ENCODE assay signal across 9 cellular contexts in genomic region chr9:136821333-136822031, GRCh38. TPM values are rescaled to one million over a fixed set of nuclear protein-coding genes. Genes with fewer than 3 reads are reported as not detected.
DNase-seq lines count a peak whose midpoint lies in the region; ATAC-seq and TF ChIP-seq lines count a peak whose summit lies in the region.
"Had no signal": no experiment of that assay in that cellular context is flagged by ENCODE, and none has a peak within 500 bp of the region (broad histone marks: within the 10 kb centered on the region; RNA-seq: fewer than 3 reads in every experiment).

No MANE protein-coding gene starts in this region.

- H3K9me3 ChIP-seq in IMR-90 (ENCODE audit: control insufficient read depth, insufficient read depth, low read length) = no peaks in the 10 kb centered on the region
- H3K9me3 ChIP-seq in esophagus muscularis mucosa = no peaks in the 10 kb centered on the region
- no peaks in the 10 kb centered on the region for H3K9me3 ChIP-seq in sigmoid colon

- H4K20me1 ChIP-seq in IMR-90 (ENCODE audit: insufficient read depth, low read length) = peaks cover 16% of the 10 kb centered on the region

- dilution Hi-C loops in IMR-90 (cut with HindIII; ENCODE audit: low sequenced_read_pairs, unreplicated experiment) = no loop called here

- no peak overlapping the region for H3K14ac ChIP-seq in IMR-90 (replicated peaks; ENCODE audit: low read depth, low read length)

- H3K9me1 ChIP-seq in IMR-90 (ENCODE audit: insufficient read depth, low read length) = no peaks in the 10 kb centered on the region

- H3K79me1 ChIP-seq in IMR-90 (ENCODE audit: low read depth in 1 of 2, low read length in 2 of 2) = peaks cover 11 to 25% of the 10 kb centered on the region in 2 experiments

- POLR2A ChIA-PET in IMR-90 (lab: Charles Lee; ENCODE audit: unreplicated experiment) = interaction anchor here (0.6 kb wide), 1 partner anchor 469 kb away, joined by 3 read pairs; no protein-coding TSS in a partner anchor

- DNase-seq in IMR-90 (no peak), esophagus muscularis mucosa (ENCODE audit: extremely low spot score) (no peak), left kidney (ENCODE audit: low read depth, low spot score) (peak; percentile 78), sigmoid colon (no peak), LoVo (ENCODE audit: low spot score) (no peak), KBM-7 (no peak)
- DNase-seq: NCI-H2171 treated with DMSO at 0.1 percent for 48 hours had no signal

- 0 out of 2 replicates have a peak overlapping the region, but pooled peaks have one; percentile 14 for H3K9ac ChIP-seq in IMR-90 (ENCODE audit: low read depth, low read length)

- H4K91ac ChIP-seq in IMR-90 (ENCODE audit: insufficient read depth, low read depth, low read length) = no peak overlapping the region

- no peak overlapping the region for H2BK120ac ChIP-seq in IMR-90 (ENCODE audit: low read depth, low read length)

- no peak for TF ChIP-seq RAD21 in IMR-90 (IDR thresholded peaks at IDR 0.05; ENCODE audit: low read length)

- no peak overlapping the region for H3K4ac ChIP-seq in IMR-90 (ENCODE audit: low read depth, low read length)

- TF ChIP-seq EP300 in esophagus muscularis mucosa (IDR thresholded peaks at IDR 0.05) (no peak), sigmoid colon (IDR thresholded peaks at IDR 0.05) (no peak)

- peak overlapping the region; percentile 79 for H2AFZ ChIP-seq in IMR-90 (replicated peaks; ENCODE audit: low read length, poor library complexity)

- H3K4me1 ChIP-seq in IMR-90 (ENCODE audit: control insufficient read depth, insufficient read depth, low read length) (peaks cover 3% of the 10 kb centered on the region; the same call in 1 of the 2 replicates), esophagus muscularis mucosa (peaks cover 10 to 20% (median 18%) of the 10 kb centered on the region in 4 donors), sigmoid colon (peaks cover 0 to 19% (median 17%) of the 10 kb centered on the region in 4 donors)

- H3K27ac ChIP-seq in IMR-90 (ENCODE audit: insufficient read depth, low read length) (no peak overlapping the region), esophagus muscularis mucosa (replicated peaks in 1 of 4) (peak overlapping the region in 2 of 4 donors; percentile 39 to 53), sigmoid colon (peak overlapping the region in 2 of 4 donors; percentile 23 to 34)

- TF ChIP-seq POLR2A in IMR-90 (IDR thresholded peaks at IDR 0.05; ENCODE audit: low read depth, low read length) = no peak
- no peak for TF ChIP-seq POLR2A in esophagus muscularis mucosa (IDR thresholded peaks at IDR 0.05; ENCODE audit: low read depth)
- no peak for TF ChIP-seq POLR2A in sigmoid colon (IDR thresholded peaks at IDR 0.05)

- H2AK9ac ChIP-seq in IMR-90 (replicated peaks; ENCODE audit: low read depth, low read length, poor library complexity) = peak overlapping the region; percentile 42

- H2BK15ac ChIP-seq in IMR-90 (ENCODE audit: low read depth, low read length) = no peak overlapping the region

- H3K56ac ChIP-seq in IMR-90 (ENCODE audit: extremely low read depth, insufficient read depth, low read length) = no peak overlapping the region

- H3K4me3 ChIP-seq in IMR-90 (ENCODE audit: insufficient read depth, low read depth, low read length) = no peak overlapping the region
- peak overlapping the region; percentile 48 to 56 (median 51) for H3K4me3 ChIP-seq in esophagus muscularis mucosa
- H3K4me3 ChIP-seq in sigmoid colon = peak overlapping the region in 3 of 4 donors; percentile 46 to 48 (median 46)

- no peak overlapping the region for H3K23ac ChIP-seq in IMR-90 (ENCODE audit: low read depth, low read length)

- intact Hi-C loops in IMR-90 (cut with micrococcal nuclease) = no loop called here
- intact Hi-C loops in esophagus muscularis mucosa (cut with DNase I) = no loop called here
- intact Hi-C loops in sigmoid colon (cut with DNase I) = no loop called here

- no TSS peak for BruUV-seq in IMR-90 (replicated peaks; lab: Mats Ljungman, UMichigan)

- no peak overlapping the region for H2AK5ac ChIP-seq in IMR-90 (ENCODE audit: low read depth, low read length)

- no peak overlapping the region for H2BK20ac ChIP-seq in IMR-90 (ENCODE audit: low read depth, low read length)

- peak; percentile 71 for ATAC-seq in IMR-90 (ENCODE audit: low read depth)
- no peak for ATAC-seq in GM21576 (IDR thresholded peaks at IDR 0.05; ENCODE audit: unreplicated experiment)
- ATAC-seq in HG02763 (IDR thresholded peaks at IDR 0.05; ENCODE audit: unreplicated experiment) = no peak

- H2BK5ac ChIP-seq in IMR-90 (ENCODE audit: low read depth, low read length, poor library complexity, severe bottlenecking) = no peak overlapping the region

- in situ Hi-C loops in IMR-90 (cut with MboI; ENCODE audit: low sequenced_read_pairs) = no loop called here
- in situ Hi-C loops in KBM-7 (cut with MboI; ENCODE audit: low pct_unique_long_range_greater_than_20kb, low sequenced_read_pairs) = no loop called here

- H3K18ac ChIP-seq in IMR-90 (ENCODE audit: low read depth, low read length) = no peak overlapping the region

- peaks cover 22% of the 10 kb centered on the region for H3K36me3 ChIP-seq in IMR-90 (ENCODE audit: control insufficient read depth, insufficient read depth, low read length)
- peaks cover 25 to 40% (median 39%) of the 10 kb centered on the region in 4 donors for H3K36me3 ChIP-seq in esophagus muscularis mucosa
- peaks cover 0 to 38% (median 21%) of the 10 kb centered on the region in 4 donors for H3K36me3 ChIP-seq in sigmoid colon

- peak overlapping the region; percentile 17; the same call in 1 of the 2 replicates for H4K5ac ChIP-seq in IMR-90 (ENCODE audit: low read depth, low read length)

- no peak overlapping the region for H3K4me2 ChIP-seq in IMR-90 (ENCODE audit: low read depth, low read length)

- CTCF ChIA-PET in IMR-90 (lab: Yijun Ruan, JAX) = no interaction called here

- TF ChIP-seq CTCF in IMR-90 (conservative IDR thresholded peaks at IDR 0.05; ENCODE audit: low read depth, low read length) (no peak), esophagus muscularis mucosa (IDR thresholded peaks at IDR 0.05) (no peak), sigmoid colon (IDR thresholded peaks at IDR 0.05) (no peak)

- 56% methylated on average over 29 of the region's 81 CpGs; no CpG with 5 or more reads in 1 of the 2 experiments for WGBS in IMR-90 (ENCODE audit: extremely low coverage in 2 of 2, insufficient read length in 1 of 2), 2 experiments
- 52% methylated on average over 25 of the region's 81 CpGs for WGBS in esophagus muscularis mucosa
- 59 to 85% methylated on average over 81 of the region's 81 CpGs for WGBS in sigmoid colon, 2 donors

- H4K8ac ChIP-seq in IMR-90 (ENCODE audit: low read depth in 2 of 2, low read length in 2 of 2) = no peak overlapping the region; a peak in 1 of 4 replicates

- H3K27me3 ChIP-seq in IMR-90 (ENCODE audit: control insufficient read depth, insufficient read depth, low read length) (no peaks in the 10 kb centered on the region), esophagus muscularis mucosa (no peaks in the 10 kb centered on the region), sigmoid colon (no peaks in the 10 kb centered on the region)

TF ChIP-seq in IMR-90, 13 proteins besides CTCF, POLR2A, EP300 and RAD21 (continues in another document):
- no peak for TF ChIP-seq MXI1 (IDR thresholded peaks at IDR 0.05; ENCODE audit: borderline replicate concordance, low read depth, low read length)
- TF ChIP-seq NFE2L2 (IDR thresholded peaks at IDR 0.05; ENCODE audit: low read depth, low read length) = no peak
- no peak for TF ChIP-seq RCOR1 (IDR thresholded peaks at IDR 0.05; ENCODE audit: insufficient replicate concordance, low read length)
- TF ChIP-seq BHLHE40 (IDR thresholded peaks at IDR 0.05; ENCODE audit: low read depth, low read length) = no peak
- TF ChIP-seq RFX5 (IDR thresholded peaks at IDR 0.05; ENCODE audit: low read depth, low read length) = no peak
- TF ChIP-seq MAFK (IDR thresholded peaks at IDR 0.05; ENCODE audit: low read depth, low read length) = no peak

RNA-seq across cellular contexts. Expression of gene RABL6, which starts 13.7 kb away (rescaled TPM):
- total RNA-seq in IMR-90 (2012; rRNA removed) (43.9 and 47.5 TPM in 2 replicates), esophagus muscularis mucosa (100 to 1,000 TPM in 1 of 4 donors, 10 to 100 TPM in 3; 56.3 to 110 (median 83.0) TPM), sigmoid colon (10 to 100 TPM; 36.0 to 55.9 (median 49.9) TPM)
- polyA plus RNA-seq in IMR-90 (2012; rRNA removed) (37.1 and 40.4 TPM in 2 replicates), sigmoid colon (100 to 1,000 TPM in 1 of 3 donors, 10 to 100 TPM in 2; 63.1 to 103 (median 68.7) TPM)
- polyA plus RNA-seq in IMR-90 (2012; cell fraction: cytosol; rRNA removed) = 20.9 and 39.1 TPM in 2 replicates
- 60.9 and 121 TPM in 2 replicates for polyA plus RNA-seq in IMR-90 (2012; cell fraction: nucleus; rRNA removed; ENCODE audit: low replicate concordance)

RNA-seq across cellular contexts. Expression of gene AJM1, which starts 20.8 kb away (rescaled TPM):
- total RNA-seq in IMR-90 (2012; rRNA removed) = 0.18 and 0.28 TPM in 2 replicates
- 1.5 and 1.9 TPM in 2 replicates for polyA plus RNA-seq in IMR-90 (2012; rRNA removed)
- polyA plus RNA-seq in IMR-90 (2012; cell fraction: cytosol; rRNA removed) = 0.62 and 0.77 TPM in 2 replicates
- polyA plus RNA-seq in IMR-90 (2012; cell fraction: nucleus; rRNA removed; ENCODE audit: low replicate concordance) = 9.3 and 21.4 TPM in 2 replicates
- 10 to 100 TPM in 3 of 4 donors, 1 to 10 TPM in 1; 3.3 to 14.0 (median 11.4) TPM for total RNA-seq in esophagus muscularis mucosa
- total RNA-seq in sigmoid colon = 1 to 10 TPM in 3 of 4 donors, under 1 TPM in 1; 0.82 to 8.6 (median 5.2) TPM
- polyA plus RNA-seq in sigmoid colon = 1 to 10 TPM in 2 of 3 donors, under 1 TPM in 1; 0.46 to 6.7 (median 1.8) TPM

RNA-seq across cellular contexts. Expression of gene CCDC183, which starts 25.3 kb away (rescaled TPM):
- total RNA-seq in IMR-90 (2012; rRNA removed) = under 0.01 TPM in 1 of 2 replicates, not detected in the other
- polyA plus RNA-seq in IMR-90 (2012; rRNA removed) = 0.29 and 0.44 TPM in 2 replicates
- polyA plus RNA-seq in IMR-90 (2012; cell fraction: cytosol; rRNA removed) = 0.45 TPM in 1 of 2 replicates, not detected in the other
- polyA plus RNA-seq in IMR-90 (2012; cell fraction: nucleus; rRNA removed; ENCODE audit: low replicate concordance) = 5.5 and 7.3 TPM in 2 replicates
- 1 to 10 TPM in 2 of 4 donors, under 1 TPM in 2; 0.33 to 2.5 (median 1.4) TPM for total RNA-seq in esophagus muscularis mucosa
- 1 to 10 TPM in 2 of 4 donors, under 1 TPM in 1, not detected in 1; 0.71 to 1.5 (median 1.1) TPM for total RNA-seq in sigmoid colon
- polyA plus RNA-seq in sigmoid colon = 1 to 10 TPM; 3.0 to 3.5 (median 3.0) TPM

RNA-seq across cellular contexts. Expression of gene PHPT1, which starts 27.7 kb away (rescaled TPM):
- total RNA-seq in IMR-90 (2012; rRNA removed) (70.3 and 79.8 TPM in 2 replicates), esophagus muscularis mucosa (10 to 100 TPM; 43.4 to 84.1 (median 53.9) TPM), sigmoid colon (10 to 100 TPM; 39.0 to 73.1 (median 56.4) TPM)
- polyA plus RNA-seq in IMR-90 (2012; rRNA removed) (214 and 338 TPM in 2 replicates), sigmoid colon (100 to 1,000 TPM; 109 to 144 (median 120) TPM)
- 216 and 420 TPM in 2 replicates for polyA plus RNA-seq in IMR-90 (2012; cell fraction: cytosol; rRNA removed)
- 195 and 363 TPM in 2 replicates for polyA plus RNA-seq in IMR-90 (2012; cell fraction: nucleus; rRNA removed; ENCODE audit: low replicate concordance)

RNA-seq across cellular contexts. Expression of gene TMEM141, which starts 30.3 kb away (rescaled TPM):
- total RNA-seq in IMR-90 (2012; rRNA removed) (37.2 and 39.1 TPM in 2 replicates), esophagus muscularis mucosa (10 to 100 TPM; 27.9 to 48.7 (median 31.5) TPM), sigmoid colon (10 to 100 TPM; 37.5 to 84.7 (median 63.2) TPM)
- polyA plus RNA-seq in IMR-90 (2012; rRNA removed) (72.6 and 77.8 TPM in 2 replicates), sigmoid colon (100 to 1,000 TPM; 345 to 629 (median 415) TPM)
- polyA plus RNA-seq in IMR-90 (2012; cell fraction: cytosol; rRNA removed) = 34.8 and 74.5 TPM in 2 replicates
- 41.7 and 43.6 TPM in 2 replicates for polyA plus RNA-seq in IMR-90 (2012; cell fraction: nucleus; rRNA removed; ENCODE audit: low replicate concordance)
